ENCODE assay signal across 30 cellular contexts in genomic region chr11:121255473-121256125, GRCh38.
"Had no signal": no experiment of that assay in that cellular context is flagged by ENCODE, and none has a peak within 500 bp of the region (broad histone marks: within the 10 kb centered on the region; RNA-seq: fewer than 3 reads in every experiment).

No MANE protein-coding gene starts in this region.

- H3K36me3 Mint-ChIP-seq: immature natural killer cell; naive thymus-derived CD8-positive, alpha-beta T cell had no signal

- H3K27me3 ChIP-seq: hepatocyte, left lung, right atrium auricular region, stomach, testis, thyroid gland, upper lobe of left lung had no signal

- H3K4me3 Mint-ChIP-seq: immature natural killer cell; naive thymus-derived CD8-positive, alpha-beta T cell; nephron; neural crest cell; stimulated activated naive B cell treated with anti-CD40 and anti-IgM and Interleukin-4, amounts not matched to agents 10 μg/mL and 1 μg/mL and 100 μg/mL, for 72 hours had no signal

- ATAC-seq: left colon; left lung; lower lobe of right lung; naive thymus-derived CD8-positive, alpha-beta T cell; psoas muscle; sciatic nerve; stimulated activated naive B cell treated with anti-CD40 and anti-IgM and Interleukin-4, amounts not matched to agents 10 μg/mL and 1 μg/mL and 100 μg/mL, for 72 hours; stimulated activated naive CD8-positive, alpha-beta T cell treated with anti-CD3 and anti-CD28 coated beads, Interleukin-15, Interleukin-2, amounts not matched to agents 100 U/mL and 50 U/mL, for 24 hours had no signal

- H3K4me1 Mint-ChIP-seq: immature natural killer cell; nephron; stimulated activated naive B cell treated with anti-CD40 and anti-IgM and Interleukin-4, amounts not matched to agents 10 μg/mL and 1 μg/mL and 100 μg/mL, for 72 hours had no signal

- H3K27ac Mint-ChIP-seq: immature natural killer cell; naive thymus-derived CD8-positive, alpha-beta T cell; nephron; stimulated activated naive B cell treated with anti-CD40 and anti-IgM and Interleukin-4, amounts not matched to agents 10 μg/mL and 1 μg/mL and 100 μg/mL, for 72 hours had no signal

- H3K9me3 ChIP-seq: left lung, lower lobe of right lung, psoas muscle, right atrium auricular region, stomach, testis, thyroid gland, transverse colon, upper lobe of left lung had no signal

- H3K9me3 Mint-ChIP-seq: immature natural killer cell had no signal

- DNase-seq: immature natural killer cell; kidney; left colon; left lung; lower lobe of right lung; mammary epithelial cell; mesenchymal stem cell; naive thymus-derived CD8-positive, alpha-beta T cell; nucleus accumbens; psoas muscle; stimulated activated CD4-positive, alpha-beta T cell treated with anti-CD3 and anti-CD28 coated beads, Interleukin-12 subunit alpha, Interleukin-12 subunit beta, amount 100 ng/mL, for 4 hours; stimulated activated CD4-positive, alpha-beta T cell treated with anti-CD3 and anti-CD28 coated beads, Interleukin-15, amount 100 ng/mL, for 24 hours; stimulated activated CD4-positive, alpha-beta T cell treated with anti-CD3 and anti-CD28 coated beads, Interleukin-2, amount 100 ng/mL, for 24 hours; stimulated activated CD4-positive, alpha-beta T cell treated with anti-CD3 and anti-CD28 coated beads, Interleukin-4, amount 100 ng/mL, for 1 hour; stimulated activated naive B cell treated with anti-CD40 and anti-IgM and Interleukin-4, amounts not matched to agents 10 μg/mL and 1 μg/mL and 100 μg/mL, for 72 hours; stimulated activated naive CD8-positive, alpha-beta T cell treated with anti-CD3 and anti-CD28 coated beads, Interleukin-15, Interleukin-2, amounts not matched to agents 100 U/mL and 50 U/mL, for 24 hours; stomach; testis; thyroid gland; transverse colon; upper lobe of left lung had no signal

- H3K4me2 ChIP-seq: hepatocyte had no signal

- H2AFZ ChIP-seq: hepatocyte, parathyroid adenoma had no signal

- H3K36me3 ChIP-seq: left lung, lower lobe of right lung, right atrium auricular region, stomach, thyroid gland, transverse colon, upper lobe of left lung had no signal

- H3K4me1 ChIP-seq: left lung, parathyroid adenoma, psoas muscle, right atrium auricular region, stomach, testis, transverse colon had no signal

- FAIRE-seq: islet of Langerhans, urothelium cell line had no signal

- H3K27ac ChIP-seq: hepatocyte, left lung, lower lobe of right lung, parathyroid adenoma, psoas muscle, right atrium auricular region, skin epidermis, stomach, testis, thyroid gland, transverse colon, upper lobe of left lung had no signal

- H3K4me3 ChIP-seq: hepatocyte, left lung, lower lobe of right lung, psoas muscle, right atrium auricular region, skin epidermis, stomach, testis, thyroid gland, transverse colon, upper lobe of left lung had no signal

- H3K9ac ChIP-seq: parathyroid adenoma had no signal

- H3K79me2 ChIP-seq: hepatocyte, parathyroid adenoma had no signal
